Comparison of ENCODE assay signal across 17 cellular contexts in the genomic region with DNA sequence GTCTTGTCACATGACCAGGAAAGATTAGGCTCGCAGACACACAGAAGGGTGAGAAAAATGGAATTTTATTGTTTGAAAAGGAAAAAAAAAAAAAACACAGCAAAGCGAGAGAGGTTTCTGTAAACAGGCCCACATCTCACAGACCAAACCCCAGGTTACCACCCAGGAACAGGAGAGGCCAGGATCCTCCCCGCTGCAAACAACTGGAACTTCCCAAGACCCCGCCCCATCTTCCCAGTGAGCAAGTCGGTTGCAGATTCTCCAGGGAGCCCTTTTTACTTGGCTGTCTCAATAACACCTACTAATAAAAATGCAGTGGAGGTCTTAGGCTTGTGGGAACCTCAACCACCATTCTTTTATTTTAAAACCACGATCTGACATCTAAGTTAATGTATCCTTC.
DNase-seq lines count a peak whose midpoint lies in the region; ATAC-seq, FAIRE-seq and TF ChIP-seq lines count a peak whose summit lies in the region.
"Had no signal": no experiment of that assay in that cellular context is flagged by ENCODE, and none has a peak within 500 bp of the region (broad histone marks: within the 10 kb centered on the region; RNA-seq: fewer than 3 reads in every experiment).

No MANE protein-coding gene starts in this region.

- no peak overlapping the region for H2BK12ac ChIP-seq in H1 (ENCODE audit: low read depth, low read length)

- H2BK120ac ChIP-seq in H1 (replicated peaks; ENCODE audit: low read depth, low read length) (no peak overlapping the region), mesendoderm (ENCODE audit: low read depth, low read length) (no peak overlapping the region)

- DNase-seq in DND-41 (no peak), M059J (ENCODE audit: low read depth) (peak; percentile 22), H1 (ENCODE audit: low read depth in 1 of 2, low spot score in 2 of 2) (no peak), mesendoderm (peak; percentile 33), GM13976 (ENCODE audit: low spot score) (no peak), AML-193 (lab: John Stamatoyannopoulos, UW) (no peak), NCI-H748 treated with DMSO at 0.1 percent for 48 hours (lab: John Stamatoyannopoulos, UW) (no peak), BE2C (no peak)
- DNase-seq: CD4-positive, CD25-positive, alpha-beta regulatory T cell; DMS53; GOT3 had no signal

- H2BK5ac ChIP-seq in H1 (ENCODE audit: low read depth, low read length): no peak overlapping the region
- H2BK5ac ChIP-seq in mesendoderm (ENCODE audit: low read length): no peak overlapping the region

- no peak overlapping the region; the same call in 1 of the 2 replicates for H3K27ac ChIP-seq in DND-41 (ENCODE audit: low read length)
- no peak overlapping the region for H3K27ac ChIP-seq in H1 (ENCODE audit: low read depth, low read length)
- H3K27ac ChIP-seq in mesendoderm (ENCODE audit: low read depth, low read length): no peak overlapping the region
- H3K27ac ChIP-seq: 22Rv1; BLaER1 treated with 17β-estradiol and CSF1 and Interleukin-3, amounts not matched to agents 10 nM and 100 nM had no signal

- peaks cover 11% of the 10 kb centered on the region for H3K9me3 ChIP-seq in DND-41 (ENCODE audit: insufficient read depth, low read length, severe bottlenecking)
- peaks cover 2 to 5% of the 10 kb centered on the region in 2 experiments; a peak in 2 of 4 replicates for H3K9me3 ChIP-seq in H1 (ENCODE audit: insufficient read depth in 2 of 2, low read depth in 1 of 2, low read length in 1 of 2)
- no peaks in the 10 kb centered on the region for H3K9me3 ChIP-seq in BE2C

- H4K91ac ChIP-seq in H1 (replicated peaks; ENCODE audit: insufficient read length, low read length): no peak overlapping the region

- no peak overlapping the region for H3K23ac ChIP-seq in H1 (ENCODE audit: insufficient read length)
- no peak overlapping the region for H3K23ac ChIP-seq in mesendoderm (ENCODE audit: low read length)

- peak; percentile 79 for ATAC-seq in DND-41 (ENCODE audit: insufficient read depth, low read depth)
- ATAC-seq: HCT116, HepG2 had no signal

- no peak for TF ChIP-seq POLR2A in H1 (IDR thresholded peaks at IDR 0.05; ENCODE audit: control extremely low read depth in 1 of 2, low read depth in 2 of 2, low read length in 2 of 2)

- H3K18ac ChIP-seq in H1 (ENCODE audit: extremely low read depth, low read length) (no peak overlapping the region), mesendoderm (ENCODE audit: low read length) (no peak overlapping the region)

- no peak overlapping the region for H2BK15ac ChIP-seq in H1 (ENCODE audit: low read length)
- no peak overlapping the region for H2BK15ac ChIP-seq in mesendoderm (replicated peaks; ENCODE audit: low read depth)

- H2BK20ac ChIP-seq in H1 (ENCODE audit: low read length): no peak overlapping the region

- H3K79me1 ChIP-seq in H1 (ENCODE audit: low read depth, low read length) (no peaks in the 10 kb centered on the region), mesendoderm (ENCODE audit: low read length) (no peaks in the 10 kb centered on the region)

- FAIRE-seq in H1 (lab: Jason Lieb, UNC): no peak
- FAIRE-seq: GM18507, HepG2, HTR-8/SVneo had no signal

- H3K79me2 ChIP-seq in DND-41 (ENCODE audit: insufficient read depth, low read length): no peaks in the 10 kb centered on the region
- no peaks in the 10 kb centered on the region for H3K79me2 ChIP-seq in H1 (ENCODE audit: control insufficient read depth in 1 of 2, insufficient read depth in 2 of 2, low read length in 2 of 2)
- no peaks in the 10 kb centered on the region for H3K79me2 ChIP-seq in mesendoderm (ENCODE audit: control insufficient read depth, insufficient read depth, low read length)

- no peak for TF ChIP-seq EP300 in H1 (IDR thresholded peaks at IDR 0.05; ENCODE audit: borderline replicate concordance in 1 of 2, low read depth in 2 of 2, low read length in 2 of 2)

- no peak overlapping the region for H3K4me2 ChIP-seq in DND-41 (ENCODE audit: insufficient read depth, low read length)
- no peak overlapping the region for H3K4me2 ChIP-seq in H1 (ENCODE audit: insufficient read depth in 1 of 2, low read depth in 2 of 2, low read length in 2 of 2)
- no peak overlapping the region for H3K4me2 ChIP-seq in mesendoderm (ENCODE audit: low read length)

- POLR2A ChIA-PET in H1 (lab: Charles Lee; ENCODE audit: partially characterized antibody): no interaction called here

- H3K4me1 ChIP-seq in DND-41 (ENCODE audit: insufficient read depth, low read length) (peaks cover 34% of the 10 kb centered on the region), H1 (replicated peaks in 1 of 4; ENCODE audit: control insufficient read depth in 3 of 4, insufficient read depth in 4 of 4, low read length in 3 of 4) (peaks cover 0 to 3% (median 1%) of the 10 kb centered on the region in 4 experiments; a peak in 2 of 7 replicates), mesendoderm (ENCODE audit: control insufficient read depth, low read depth, low read length) (no peaks in the 10 kb centered on the region), BE2C (no peaks in the 10 kb centered on the region)

- H2AK5ac ChIP-seq in H1 (ENCODE audit: low read depth, low read length) (no peak overlapping the region), mesendoderm (ENCODE audit: low read length) (no peak overlapping the region)

- H4K8ac ChIP-seq in H1 (ENCODE audit: extremely low read depth, insufficient read depth, low read length) (no peak overlapping the region), mesendoderm (ENCODE audit: low read depth, low read length) (no peak overlapping the region)

- H3K4ac ChIP-seq in H1 (replicated peaks; ENCODE audit: insufficient read length, low read depth, low read length): no peak overlapping the region
- no peak overlapping the region for H3K4ac ChIP-seq in mesendoderm (ENCODE audit: low read depth, low read length)

- H3K14ac ChIP-seq in H1 (ENCODE audit: insufficient read length): no peak overlapping the region

- H3K27me3 ChIP-seq in DND-41 (ENCODE audit: insufficient read depth, low read length, poor library complexity): no peaks in the 10 kb centered on the region
- no peaks in the 10 kb centered on the region for H3K27me3 ChIP-seq in H1 (replicated peaks in 1 of 4; ENCODE audit: control insufficient read depth in 3 of 4, extremely low read depth in 1 of 4, insufficient read depth in 3 of 4, low read length in 3 of 4)
- no peaks in the 10 kb centered on the region for H3K27me3 ChIP-seq in mesendoderm (ENCODE audit: insufficient read depth, low read length, poor library complexity)
- no peaks in the 10 kb centered on the region for H3K27me3 ChIP-seq in BE2C

- CTCF ChIA-PET in H1 (lab: Charles Lee; ENCODE audit: partially characterized antibody): interaction anchor here (1.3 to 1.4 kb wide), 2 partner anchors 11 to 385 kb away, joined by 3 read pairs; no protein-coding TSS in a partner anchor

- H4K5ac ChIP-seq in H1 (ENCODE audit: insufficient read length, low read depth, low read length) (no peak overlapping the region), mesendoderm (ENCODE audit: low read length) (no peak overlapping the region)

- in situ Hi-C loops in GM13976 (cut with MboI; ENCODE audit: low sequenced_read_pairs, unreplicated experiment): no loop called here

- no peak for TF ChIP-seq CTCF in DND-41 (IDR thresholded peaks at IDR 0.05; ENCODE audit: borderline replicate concordance, extremely low read depth, low read length, poor library complexity, severe bottlenecking)
- TF ChIP-seq CTCF in H1 (IDR thresholded peaks at IDR 0.05; ENCODE audit: control extremely low read depth in 1 of 3, insufficient read depth in 1 of 3, low read depth in 1 of 3, low read length in 3 of 3): no peak
- no peak for TF ChIP-seq CTCF in GM13976 (IDR thresholded peaks at IDR 0.05; ENCODE audit: borderline replicate concordance, control extremely low read depth, extremely low read depth, insufficient read depth, missing control alignments)
- TF ChIP-seq CTCF in BE2C (IDR thresholded peaks at IDR 0.05; ENCODE audit: low read depth, low read length): no peak

- H3K4me3 ChIP-seq in DND-41 (ENCODE audit: low read depth in 1 of 2, low read length in 2 of 2) (no peak overlapping the region), H1 (ENCODE audit: extremely low read depth in 1 of 4, insufficient read depth in 2 of 4, low read depth in 3 of 4, low read length in 4 of 4) (no peak overlapping the region), mesendoderm (ENCODE audit: low read length) (no peak overlapping the region), BE2C (ENCODE audit: low read depth, low read length) (no peak overlapping the region)
- H3K4me3 ChIP-seq: BLaER1 treated with 17β-estradiol and CSF1 and Interleukin-3, amounts not matched to agents 10 nM and 100 nM had no signal

- H3K9ac ChIP-seq in DND-41 (ENCODE audit: low read depth, low read length): no peak overlapping the region
- H3K9ac ChIP-seq in H1 (replicated peaks in 1 of 4; ENCODE audit: extremely low read depth in 1 of 4, low read depth in 3 of 4, low read length in 3 of 4): no peak overlapping the region
- no peak overlapping the region for H3K9ac ChIP-seq in mesendoderm (ENCODE audit: low read length)
- H3K9ac ChIP-seq: BLaER1 treated with 17β-estradiol and CSF1 and Interleukin-3, amounts not matched to agents 10 nM and 100 nM had no signal

- H4K20me1 ChIP-seq in DND-41 (ENCODE audit: insufficient read depth, low read length): no peaks in the 10 kb centered on the region
- H4K20me1 ChIP-seq in H1 (replicated peaks in 1 of 2; ENCODE audit: control insufficient read depth in 1 of 2, insufficient read depth in 2 of 2, low read length in 2 of 2): no peaks in the 10 kb centered on the region
- H4K20me1 ChIP-seq: BLaER1 treated with 17β-estradiol and CSF1 and Interleukin-3, amounts not matched to agents 10 nM and 100 nM had no signal

- H3K36me3 ChIP-seq in DND-41 (ENCODE audit: insufficient read depth, low read length) (no peaks in the 10 kb centered on the region), H1 (ENCODE audit: control insufficient read depth in 2 of 4, insufficient read depth in 4 of 4, low read length in 3 of 4) (no peaks in the 10 kb centered on the region), mesendoderm (ENCODE audit: control insufficient read depth, insufficient read depth, low read length) (no peaks in the 10 kb centered on the region), BE2C (no peaks in the 10 kb centered on the region)

- H3K56ac ChIP-seq in H1 (replicated peaks; ENCODE audit: insufficient read length, low read depth, low read length): no peak overlapping the region
- H3K56ac ChIP-seq in mesendoderm (ENCODE audit: low read length): no peak overlapping the region

- H3K23me2 ChIP-seq in H1 (ENCODE audit: low read depth, low read length): no peaks in the 10 kb centered on the region

- WGBS in H1 (ENCODE audit: extremely low coverage in 1 of 2, insufficient coverage in 1 of 2, insufficient read length in 1 of 2, insufficient replicate concordance in 2 of 2, low coverage in 1 of 2, low lambda C conversion rate in 2 of 2, missing lambda C conversion rate in 1 of 2), 2 experiments: 72% methylated on average over 6 of the region's 6 CpGs; no CpG with 5 or more reads in 1 of the 2 experiments
- no CpG with 5 or more reads among the region's 6 CpGs for WGBS in mesendoderm (ENCODE audit: extremely low coverage, insufficient coverage, low lambda C conversion rate)

- no peak overlapping the region for H2AFZ ChIP-seq in DND-41 (ENCODE audit: low read depth, low read length)
- peak overlapping the region; percentile 16; the same call in 1 of the 2 replicates for H2AFZ ChIP-seq in H1 (ENCODE audit: low read length)

- TF ChIP-seq RAD21 in H1 (IDR thresholded peaks at IDR 0.05 in 1 of 2, conservative IDR thresholded peaks at IDR 0.05 in 1 of 2; ENCODE audit: low read depth in 2 of 2, low read length in 2 of 2): no peak

Comparison
In these comparisons a context has a peak if more than half of its experiments do, and no peak if none do; other contexts are left out.
1. DNase-seq: peak in M059J (single experiment) and mesendoderm (single experiment); none in DND-41 (single experiment), H1 (0 of 2), GM13976 (single experiment), AML-193 (0 of 2), NCI-H748 treated with DMSO at 0.1 percent for 48 hours (single experiment) and BE2C (single experiment).